In the genomic region with DNA sequence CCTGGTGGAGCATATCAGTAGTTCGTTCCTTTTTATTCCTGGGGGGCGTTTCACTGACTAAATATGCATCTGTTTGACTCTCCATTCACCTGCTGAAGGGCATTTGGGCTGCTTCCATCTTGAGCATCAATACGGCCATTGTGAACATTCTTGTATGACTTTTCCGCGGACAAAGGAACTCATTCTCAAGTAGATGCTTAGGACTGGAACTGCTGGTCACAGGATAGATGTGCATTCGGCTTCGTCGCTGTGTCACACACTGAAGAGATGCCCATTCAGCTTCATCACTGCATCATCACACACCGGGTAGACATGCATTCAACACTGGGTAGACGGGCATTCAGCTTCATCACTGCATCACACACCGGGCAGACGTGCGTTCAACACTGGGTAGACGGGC, we compare ENCODE assay signal across 13 cellular contexts.
DNase-seq lines count a peak whose midpoint lies in the region; ATAC-seq and FAIRE-seq lines count a peak whose summit lies in the region.
"Had no signal": no experiment of that assay in that cellular context is flagged by ENCODE, and none has a peak within 500 bp of the region (broad histone marks: within the 10 kb centered on the region; RNA-seq: fewer than 3 reads in every experiment).

No MANE protein-coding gene starts in this region.

- no peak for DNase-seq in HTR-8/SVneo (ENCODE audit: insufficient read length, low spot score)
- peak; percentile 98 for DNase-seq in SK-MEL-5 (ENCODE audit: low read depth, low spot score)
- DNase-seq in inferior parietal cortex (ENCODE audit: extremely low spot score): peak; percentile 31
- peak; percentile 58 for DNase-seq in superior temporal gyrus (ENCODE audit: extremely low spot score)
- no peak for DNase-seq in NCI-H345 (lab: John Stamatoyannopoulos, UW)
- no peak for DNase-seq in activated T-cell treated with anti-CD3 and anti-CD28 coated beads, Interleukin-2, amount 50 U/mL, for 48 hours
- DNase-seq: CD8-positive, alpha-beta memory T cell; DMS53; HCEC 1CT; HFFc6 had no signal

- ATAC-seq in HG02973 (IDR thresholded peaks at IDR 0.05; ENCODE audit: unreplicated experiment) (no peak), HG02763 (IDR thresholded peaks at IDR 0.05; ENCODE audit: unreplicated experiment) (no peak)
- ATAC-seq: A549 had no signal

- peak; percentile 38 for FAIRE-seq in HTR-8/SVneo (lab: Jason Lieb, UNC)
- FAIRE-seq: A549 had no signal

- in situ Hi-C loops in SK-MEL-5 (cut with HindIII; ENCODE audit: low pct_unique_long_range_greater_than_20kb, low sequenced_read_pairs): no loop called here

Comparison
In these comparisons a context has a peak if more than half of its experiments do, and no peak if none do; other contexts are left out.
1. DNase-seq: peak in SK-MEL-5 (single experiment), inferior parietal cortex (single experiment) and superior temporal gyrus (single experiment); none in HTR-8/SVneo (single experiment), NCI-H345 (single experiment) and activated T-cell treated with anti-CD3 and anti-CD28 coated beads, Interleukin-2, amount 50 U/mL, for 48 hours (0 of 2).